Comparison of ENCODE assay signal across 9 cellular contexts in genomic region chr13:114142640-114143490, GRCh38. TPM values are rescaled to one million over a fixed set of nuclear protein-coding genes. Genes with fewer than 3 reads are reported as not detected.
DNase-seq lines count a peak whose midpoint lies in the region; ATAC-seq and TF ChIP-seq lines count a peak whose summit lies in the region.
"Had no signal": no experiment of that assay in that cellular context is flagged by ENCODE, and none has a peak within 500 bp of the region (broad histone marks: within the 10 kb centered on the region; RNA-seq: fewer than 3 reads in every experiment).

No MANE protein-coding gene starts in this region.

- no peak overlapping the region for H3K4me3 ChIP-seq in colonic mucosa

- H3K9me3 Mint-ChIP-seq in H9 = peaks cover 2 to 3% of the 10 kb centered on the region in 2 experiments; a peak in 3 of 5 replicates

- peaks cover 0 to under 1% (median 0%) of the 10 kb centered on the region in 3 experiments; a peak in 3 of 7 replicates for H3K36me3 Mint-ChIP-seq in H9 (ENCODE audit: insufficient read depth in 1 of 3, low read depth in 3 of 3)

- H4K8ac ChIP-seq in H9 (replicated peaks; ENCODE audit: insufficient read length, low read depth, low read length) = no peak overlapping the region

- no peak overlapping the region for H3K4ac ChIP-seq in H9 (ENCODE audit: low read depth, low read length)

- no peaks in the 10 kb centered on the region for H3K79me2 ChIP-seq in H9 (ENCODE audit: insufficient read depth, low read length)

- H2AK5ac ChIP-seq in H9 (ENCODE audit: insufficient read length, low read length) = no peak overlapping the region

- H3K27ac ChIP-seq in colonic mucosa = peak overlapping the region; percentile 57
- no peak overlapping the region for H3K27ac ChIP-seq in H9 (ENCODE audit: insufficient read length, low read depth, low read length)
- H3K27ac ChIP-seq: 22Rv1 had no signal

- no peak overlapping the region for H3K27ac Mint-ChIP-seq in H9

- H2BK12ac ChIP-seq in H9 (ENCODE audit: insufficient read length, low read depth, low read length) = no peak overlapping the region

- H3K4me3 Mint-ChIP-seq in H9 = no peak overlapping the region

- H4K20me1 ChIP-seq in H9 (ENCODE audit: control insufficient read depth, insufficient read depth, insufficient read length) = no peaks in the 10 kb centered on the region

- intact Hi-C loops in colonic mucosa (cut with DNase I) = no loop called here

- H2BK5ac ChIP-seq in H9 (ENCODE audit: insufficient read length, low read length) = no peak overlapping the region

- H3K14ac ChIP-seq in H9 (ENCODE audit: insufficient read depth, low read length) = no peak overlapping the region

- DNase-seq in DMS 273 (lab: John Stamatoyannopoulos, UW; ENCODE audit: unreplicated experiment) (peak; percentile 33), DMS 273 treated with DMSO at 0.1 percent for 48 hours (lab: John Stamatoyannopoulos, UW) (no peak), T-helper 2 cell (peak; percentile 18 to 96 (median 65)), colonic mucosa (peak; percentile 69), AG08396 (ENCODE audit: low spot score) (no peak), H9 (no peak)
- DNase-seq in stimulated activated CD4-positive, alpha-beta T cell treated with anti-CD3 and anti-CD28 coated beads, Interleukin-4, amount 100 ng/mL, for 1 hour = peak; percentile 14

- no peak overlapping the region for H2BK20ac ChIP-seq in H9 (ENCODE audit: low read depth, low read length, poor library complexity, severe bottlenecking)

- H3K23ac ChIP-seq in H9 (ENCODE audit: insufficient read length, low read depth, low read length) = no peak overlapping the region

- peaks cover 11% of the 10 kb centered on the region for H3K4me1 ChIP-seq in colonic mucosa
- no peaks in the 10 kb centered on the region for H3K4me1 ChIP-seq in H9 (ENCODE audit: insufficient read depth, low read length)

- no peak overlapping the region for H3K4me2 ChIP-seq in H9 (ENCODE audit: insufficient read depth, insufficient read length, low read length)

- TF ChIP-seq CTCF in colonic mucosa (IDR thresholded peaks at IDR 0.05) (no peak), H9 (conservative IDR thresholded peaks at IDR 0.05) (no peak)

- H4K91ac ChIP-seq in H9 (ENCODE audit: insufficient read length, low read depth, low read length) = no peak overlapping the region

- H4K5ac ChIP-seq in H9 (ENCODE audit: insufficient read length, low read depth, low read length) = no peak overlapping the region

- H2AFZ ChIP-seq in H9 (ENCODE audit: low read length) = no peak overlapping the region

- no peaks in the 10 kb centered on the region for H3K79me1 ChIP-seq in H9 (ENCODE audit: insufficient read depth, low read depth, low read length, poor library complexity, severe bottlenecking)

- no peak overlapping the region for H3K18ac ChIP-seq in H9 (ENCODE audit: insufficient read length, low read depth, low read length)

- no peak overlapping the region for H2BK120ac ChIP-seq in H9 (ENCODE audit: low read depth, low read length, poor library complexity, severe bottlenecking)

- H2BK15ac ChIP-seq in H9 (ENCODE audit: low read depth, low read length) = no peak overlapping the region

- peaks cover 3 to 5% of the 10 kb centered on the region in 2 experiments; a peak in 3 of 4 replicates for H3K4me1 Mint-ChIP-seq in H9

- H3K23me2 ChIP-seq in H9 (ENCODE audit: insufficient read length, low read depth, low read length, poor library complexity, severe bottlenecking) = no peaks in the 10 kb centered on the region

- no peak overlapping the region for H3T11ph ChIP-seq in H9 (ENCODE audit: low read length)

- ATAC-seq in GM21423 (IDR thresholded peaks at IDR 0.05; ENCODE audit: unreplicated experiment) = no peak

- no peak overlapping the region for H3K56ac ChIP-seq in H9 (ENCODE audit: insufficient read length, low read depth, low read length)

- no peaks in the 10 kb centered on the region for H3K36me3 ChIP-seq in colonic mucosa

- H3K9me3 ChIP-seq in colonic mucosa = no peaks in the 10 kb centered on the region
- H3K9me3 ChIP-seq in H9 (ENCODE audit: control insufficient read depth, low read depth, low read length) = no peaks in the 10 kb centered on the region

- H3K9ac ChIP-seq in colonic mucosa (ENCODE audit: low read depth in 2 of 2, low read length in 2 of 2) (peak overlapping the region in 1 of 2 donors; percentile 19), H9 (ENCODE audit: extremely low read depth, insufficient read length, low read length) (no peak overlapping the region)

- peaks cover 4% of the 10 kb centered on the region for H3K27me3 Mint-ChIP-seq in H9 (ENCODE audit: low read depth)

- H3K27me3 ChIP-seq in colonic mucosa (no peaks in the 10 kb centered on the region), H9 (ENCODE audit: insufficient read depth, low read length) (no peaks in the 10 kb centered on the region)

- 100% methylated on average over 2 of the region's 28 CpGs for WGBS in H9 (ENCODE audit: extremely low coverage, insufficient read length, low lambda C conversion rate)

RNA-seq across cellular contexts. Expression of gene RASA3, which starts 10.4 kb away (rescaled TPM):
- total RNA-seq in colonic mucosa = 1 to 10 TPM; 4.4 to 7.2 TPM
- total RNA-seq in H9 (2021) = 11.7 and 12.3 TPM in 2 replicates

RNA-seq across cellular contexts. Expression of gene CFAP97D2, which starts 36.2 kb away (rescaled TPM):
- total RNA-seq in colonic mucosa (not detected), H9 (2021) (not detected in 2 replicates)

Comparison
In these comparisons a context has a peak if more than half of its experiments do, and no peak if none do; other contexts are left out.
1. DNase-seq: peak in DMS 273 (single experiment), T-helper 2 cell (5 of 5), colonic mucosa (single experiment) and stimulated activated CD4-positive, alpha-beta T cell treated with anti-CD3 and anti-CD28 coated beads, Interleukin-4, amount 100 ng/mL, for 1 hour (single experiment); none in DMS 273 treated with DMSO at 0.1 percent for 48 hours (single experiment), AG08396 (single experiment) and H9 (single experiment).